Comparison of ENCODE assay signal across 8 cellular contexts in genomic region chr11:13465909-13466371, GRCh38. TPM values are rescaled to one million over a fixed set of nuclear protein-coding genes. Genes with fewer than 3 reads are reported as not detected.
DNase-seq lines count a peak whose midpoint lies in the region; ATAC-seq lines count a peak whose summit lies in the region.

No MANE protein-coding gene starts in this region.

- H3K27me3 ChIP-seq in adipocyte (replicated peaks; ENCODE audit: control insufficient read depth, insufficient read depth, low read length): no peaks in the 10 kb centered on the region

- ATAC-seq in HG02981 (IDR thresholded peaks at IDR 0.05; ENCODE audit: unreplicated experiment) (no peak), HG03457 (IDR thresholded peaks at IDR 0.05; ENCODE audit: unreplicated experiment) (no peak)

- no peak overlapping the region for H3K4me3 ChIP-seq in adipocyte (ENCODE audit: low read length)

- intact Hi-C loops in activated T-helper 2 cell treated with anti-CD3 and anti-CD28 coated beads, Interferon-gamma antibody, Interleukin-2, Interleukin-4, amounts not matched to agents 10 μg/mL and 5 μg/mL and 100 μg/mL, durations not matched to agents 14 hours and 24 hours and 36 hours (cut with micrococcal nuclease): loop anchor here (10.0 kb wide), 2 partner anchors 261 to 501 kb away; no protein-coding TSS in a partner anchor

- H3K36me3 Mint-ChIP-seq in activated T-helper 2 cell treated with anti-CD3 and anti-CD28 coated beads, Interferon-gamma antibody, Interleukin-2, Interleukin-4, amounts not matched to agents 10 μg/mL and 5 μg/mL and 100 μg/mL, durations not matched to agents 14 hours and 24 hours and 36 hours (ENCODE audit: low read depth): no peaks in the 10 kb centered on the region

- DNase-seq in NCI-H146 (lab: John Stamatoyannopoulos, UW) (peak; percentile 12), NCI-H146 treated with DMSO at 0.1 percent for 48 hours (lab: John Stamatoyannopoulos, UW; ENCODE audit: unreplicated experiment) (no peak), M059J (ENCODE audit: low read depth) (peak; percentile 42), adipocyte (ENCODE audit: low read depth) (peak; percentile 72), kidney glomerular epithelial cell (lab: John Stamatoyannopoulos, UW) (peak; percentile 31)
- no peak for DNase-seq in activated T-helper 2 cell treated with anti-CD3 and anti-CD28 coated beads, Interferon-gamma antibody, Interleukin-2, Interleukin-4, amounts not matched to agents 10 μg/mL and 5 μg/mL and 100 μg/mL, durations not matched to agents 14 hours and 24 hours and 36 hours (ENCODE audit: low spot score)

- no peaks in the 10 kb centered on the region for H3K36me3 ChIP-seq in adipocyte (ENCODE audit: control insufficient read depth, insufficient read depth, low read length, severe bottlenecking)

- H3K9ac ChIP-seq in adipocyte (ENCODE audit: low read length): peak overlapping the region; percentile 64

- H3K27ac Mint-ChIP-seq in activated T-helper 2 cell treated with anti-CD3 and anti-CD28 coated beads, Interferon-gamma antibody, Interleukin-2, Interleukin-4, amounts not matched to agents 10 μg/mL and 5 μg/mL and 100 μg/mL, durations not matched to agents 14 hours and 24 hours and 36 hours: no peak overlapping the region

- H3K9me3 Mint-ChIP-seq in activated T-helper 2 cell treated with anti-CD3 and anti-CD28 coated beads, Interferon-gamma antibody, Interleukin-2, Interleukin-4, amounts not matched to agents 10 μg/mL and 5 μg/mL and 100 μg/mL, durations not matched to agents 14 hours and 24 hours and 36 hours: no peaks in the 10 kb centered on the region

- no peaks in the 10 kb centered on the region for H3K9me3 ChIP-seq in adipocyte (ENCODE audit: control insufficient read depth, low read length)

- H3K4me1 ChIP-seq in adipocyte (ENCODE audit: control insufficient read depth, insufficient read depth, low read length): peaks cover 18% of the 10 kb centered on the region

- H3K4me3 Mint-ChIP-seq in activated T-helper 2 cell treated with anti-CD3 and anti-CD28 coated beads, Interferon-gamma antibody, Interleukin-2, Interleukin-4, amounts not matched to agents 10 μg/mL and 5 μg/mL and 100 μg/mL, durations not matched to agents 14 hours and 24 hours and 36 hours (ENCODE audit: low read depth): no peak overlapping the region

- peaks cover 11% of the 10 kb centered on the region for H3K27me3 Mint-ChIP-seq in activated T-helper 2 cell treated with anti-CD3 and anti-CD28 coated beads, Interferon-gamma antibody, Interleukin-2, Interleukin-4, amounts not matched to agents 10 μg/mL and 5 μg/mL and 100 μg/mL, durations not matched to agents 14 hours and 24 hours and 36 hours (ENCODE audit: low read depth)

- peaks cover 21% of the 10 kb centered on the region for H3K4me1 Mint-ChIP-seq in activated T-helper 2 cell treated with anti-CD3 and anti-CD28 coated beads, Interferon-gamma antibody, Interleukin-2, Interleukin-4, amounts not matched to agents 10 μg/mL and 5 μg/mL and 100 μg/mL, durations not matched to agents 14 hours and 24 hours and 36 hours (ENCODE audit: low read depth)

RNA-seq across cellular contexts. Expression of gene BTBD10, which starts 2.9 kb away (rescaled TPM):
- 49.9 and 65.4 TPM in 2 replicates for total RNA-seq in M059J (2014; rRNA removed; shearing (Covaris generic))
- total RNA-seq in activated T-helper 2 cell treated with anti-CD3 and anti-CD28 coated beads, Interferon-gamma antibody, Interleukin-2, Interleukin-4, amounts not matched to agents 10 μg/mL and 5 μg/mL and 100 μg/mL, durations not matched to agents 14 hours and 24 hours and 36 hours: 22.6 and 24.9 TPM in 2 replicates

RNA-seq across cellular contexts. Expression of gene PTH, which starts 29.9 kb away (rescaled TPM):
- total RNA-seq in M059J (2014; rRNA removed; shearing (Covaris generic)): not detected in 2 replicates
- total RNA-seq in activated T-helper 2 cell treated with anti-CD3 and anti-CD28 coated beads, Interferon-gamma antibody, Interleukin-2, Interleukin-4, amounts not matched to agents 10 μg/mL and 5 μg/mL and 100 μg/mL, durations not matched to agents 14 hours and 24 hours and 36 hours: not detected in 2 replicates

Comparison
In these comparisons a context has a peak if more than half of its experiments do, and no peak if none do; other contexts are left out.
1. DNase-seq: peak in NCI-H146 (single experiment), M059J (single experiment), adipocyte (single experiment) and kidney glomerular epithelial cell (single experiment); none in NCI-H146 treated with DMSO at 0.1 percent for 48 hours (single experiment) and activated T-helper 2 cell treated with anti-CD3 and anti-CD28 coated beads, Interferon-gamma antibody, Interleukin-2, Interleukin-4, amounts not matched to agents 10 μg/mL and 5 μg/mL and 100 μg/mL, durations not matched to agents 14 hours and 24 hours and 36 hours (single experiment).